ENCODE assay signal across 8 cellular contexts in the genomic region with DNA sequence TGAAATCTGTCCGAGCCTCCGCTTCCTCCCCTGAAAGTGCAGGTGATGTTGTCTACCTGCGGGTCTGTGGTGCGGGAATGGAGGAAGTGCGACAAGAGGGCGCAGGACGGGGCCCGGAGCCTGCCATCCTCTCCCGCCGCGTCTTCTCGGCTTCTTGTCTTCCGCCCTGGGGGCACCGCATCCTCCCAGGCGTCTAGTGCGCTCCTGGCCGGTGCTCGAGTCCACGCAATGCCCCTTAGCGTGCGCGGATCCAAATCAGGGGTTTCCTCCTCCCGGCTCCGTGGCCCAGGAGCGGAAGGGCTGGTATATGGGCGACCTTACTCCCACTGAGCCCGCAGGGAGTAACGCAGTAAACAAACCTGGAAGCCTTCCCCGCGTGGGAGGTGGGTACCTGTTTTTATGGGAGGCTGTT. TPM values are rescaled to one million over a fixed set of nuclear protein-coding genes. Genes with fewer than 3 reads are reported as not detected.
A peak's percentile ranks its signal among the peaks of the same experiment; 100 is the strongest.
DNase-seq lines count a peak whose midpoint lies in the region; ATAC-seq and TF ChIP-seq lines count a peak whose summit lies in the region.

No MANE protein-coding gene starts in this region.

- no peaks in the 10 kb centered on the region for H3K36me3 Mint-ChIP-seq in natural killer cell

- peaks cover 3 to 18% (median 11%) of the 10 kb centered on the region in 4 donors for H3K4me1 ChIP-seq in transverse colon

- H3K27ac Mint-ChIP-seq in natural killer cell: peak overlapping the region; percentile 92 to 94

- no peak for TF ChIP-seq EP300 in transverse colon (IDR thresholded peaks at IDR 0.05; ENCODE audit: low read depth)

- no peaks in the 10 kb centered on the region for H3K9me3 Mint-ChIP-seq in natural killer cell

- intact Hi-C loops in natural killer cell (cut with micrococcal nuclease): loop anchor here (2.0 to 10.0 kb wide), 3 partner anchors 134 to 256 kb away; partner anchors contain the start of genes DEPDC5, PATZ1 and PRR14L
- intact Hi-C loops in transverse colon (cut with DNase I; ENCODE audit: low total_unique reads): no loop called here

- H3K27me3 ChIP-seq in HL-60 (ENCODE audit: insufficient read depth, poor library complexity, severe bottlenecking) (no peaks in the 10 kb centered on the region), transverse colon (no peaks in the 10 kb centered on the region)

- DNase-seq in SIG-M5 treated with dmso at 0.1 percent for 504 hours (lab: John Stamatoyannopoulos, UW; ENCODE audit: unreplicated experiment) (peak; percentile 25), SIG-M5 (lab: John Stamatoyannopoulos, UW) (no peak), HL-60 (ENCODE audit: low read depth in 1 of 2, low spot score in 1 of 2) (peak in 1 of 2 experiments; percentile 39), epithelial cell of esophagus (ENCODE audit: low read depth) (peak; percentile 6), natural killer cell (no peak), transverse colon (peak; percentile 52), NCI-H226 (no peak)
- DNase-seq in activated CD4-positive, alpha-beta T cell treated with anti-CD3 and anti-CD28 coated beads, Interleukin-2, amount 50 U/mL, for 4 hours: peak; percentile 18 to 22

- no peaks in the 10 kb centered on the region for H3K9me3 ChIP-seq in transverse colon

- TF ChIP-seq POLR2A in transverse colon (IDR thresholded peaks at IDR 0.05): no peak

- H3K4me3 Mint-ChIP-seq in natural killer cell: peak overlapping the region; percentile 93

- in situ Hi-C loops in transverse colon (cut with MboI; ENCODE audit: low pct_ligation_motif_present in 1 of 4, low pct_unique_long_range_greater_than_20kb in 1 of 4, low sequenced_read_pairs in 3 of 4): loop anchor here in 1 of 4 donors (25.0 kb wide), 1 partner anchor 141 kb away; no protein-coding TSS in a partner anchor

- H3K36me3 ChIP-seq in transverse colon: no peaks in the 10 kb centered on the region

- TF ChIP-seq CTCF in HL-60 (IDR thresholded peaks at IDR 0.05; ENCODE audit: insufficient read depth, low read length): no peak
- no peak for TF ChIP-seq CTCF in epithelial cell of esophagus (IDR thresholded peaks at IDR 0.05; ENCODE audit: insufficient read depth, low read depth, low read length, missing control alignments)
- TF ChIP-seq CTCF in natural killer cell (IDR thresholded peaks at IDR 0.05): no peak
- TF ChIP-seq CTCF in transverse colon (IDR thresholded peaks at IDR 0.05): no peak

- H3K27me3 Mint-ChIP-seq in natural killer cell (ENCODE audit: low read depth in 2 of 2): no peaks in the 10 kb centered on the region

- H3K27ac ChIP-seq in HL-60 (replicated peaks): peak overlapping the region; percentile 83
- H3K27ac ChIP-seq in transverse colon: peak overlapping the region; percentile 84 to 94 (median 88)

- peak overlapping the region; percentile 94 for H3K4me3 ChIP-seq in HL-60 (replicated peaks; ENCODE audit: insufficient read depth, low read length)
- peak overlapping the region; percentile 83 for H3K4me3 ChIP-seq in epithelial cell of esophagus (ENCODE audit: low read length)
- peak overlapping the region; percentile 49 to 74 (median 60) for H3K4me3 ChIP-seq in transverse colon

- peak; percentile 23 to 40 (median 29) for ATAC-seq in natural killer cell

- H3K4me1 Mint-ChIP-seq in natural killer cell: peaks cover 15 to 17% of the 10 kb centered on the region in 2 donors

- WGBS in transverse colon (ENCODE audit: low coverage in 1 of 2), 2 donors: 1% methylated on average over 29 of the region's 30 CpGs; no CpG with 5 or more reads in 1 of the 2 donors

RNA-seq across cellular contexts. Expression of gene SFI1, which starts 0.4 kb away (rescaled TPM):
- total RNA-seq in natural killer cell (100 to 1,000 TPM; 208 to 225 (median 217) TPM), transverse colon (100 to 1,000 TPM in 2 of 4 donors, 10 to 100 TPM in 2; 55.3 to 157 (median 90.1) TPM)

RNA-seq across cellular contexts. Expression of gene EIF4ENIF1, which starts 7.1 kb away (rescaled TPM):
- 10 to 100 TPM; 31.1 to 41.7 (median 41.2) TPM for total RNA-seq in natural killer cell
- 10 to 100 TPM; 14.4 to 66.1 (median 17.2) TPM for total RNA-seq in transverse colon

Comparison
In these comparisons a context has a peak if more than half of its experiments do, and no peak if none do; other contexts are left out.
1. DNase-seq: peak in SIG-M5 treated with dmso at 0.1 percent for 504 hours (single experiment), activated CD4-positive, alpha-beta T cell treated with anti-CD3 and anti-CD28 coated beads, Interleukin-2, amount 50 U/mL, for 4 hours (2 of 2), epithelial cell of esophagus (single experiment) and transverse colon (single experiment); none in SIG-M5 (single experiment), natural killer cell (single experiment) and NCI-H226 (single experiment).
2. Peak in every context shown above with its lines, with median percentiles within 50 percentile points of each other: H3K4me3 ChIP-seq.